ENCODE assay signal across 21 cellular contexts in the genomic region with DNA sequence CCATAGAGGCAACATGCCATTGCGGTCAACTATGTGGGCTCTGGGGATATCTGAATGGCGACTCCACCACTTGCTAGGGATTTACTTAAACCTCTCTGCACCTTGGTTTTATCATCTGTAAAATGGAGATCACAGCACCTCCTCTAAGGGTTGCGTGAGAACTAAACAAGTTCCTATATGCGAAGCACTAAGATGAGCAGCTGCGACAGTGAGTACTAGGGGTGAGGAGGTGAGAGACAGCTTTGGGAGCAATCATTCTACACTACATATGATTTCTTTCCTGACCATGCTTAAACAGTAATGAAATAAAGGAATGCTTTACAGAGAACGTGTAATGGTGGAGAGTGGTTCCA.
DNase-seq lines count a peak whose midpoint lies in the region; ATAC-seq and TF ChIP-seq lines count a peak whose summit lies in the region.
"Had no signal": no experiment of that assay in that cellular context is flagged by ENCODE, and none has a peak within 500 bp of the region (broad histone marks: within the 10 kb centered on the region; RNA-seq: fewer than 3 reads in every experiment).

No MANE protein-coding gene starts in this region.

- no peak overlapping the region for H2AK5ac ChIP-seq in mesenchymal stem cell (ENCODE audit: low read length, severe bottlenecking)

- no peaks in the 10 kb centered on the region for H3K9me2 ChIP-seq in SK-N-SH

- peaks cover 90% of the 10 kb centered on the region for H3K4me1 Mint-ChIP-seq in activated B cell treated with CpG ODN at 0.5 μM for 24 hours
- H3K4me1 Mint-ChIP-seq in stimulated activated naive B cell treated with anti-CD40 and anti-IgM and Interleukin-4, amounts not matched to agents 10 μg/mL and 1 μg/mL and 100 μg/mL, for 72 hours, result peaks cover 69 to 86% of the 10 kb centered on the region in 2 donors

- POLR2A ChIA-PET in SK-N-SH (lab: Yijun Ruan, JAX), result interaction anchor here (0.6 to 1.0 kb wide), 2 partner anchors 52 to 123 kb away, joined by 3 to 4 read pairs; no protein-coding TSS in a partner anchor
- POLR2A ChIA-PET in activated B cell treated with CpG ODN at 0.5 μM for 24 hours (lab: Charles Lee), result interaction anchor here (1.0 kb wide), 1 partner anchor 62 kb away, joined by 3 read pairs; a partner anchor contains a TSS

- no peaks in the 10 kb centered on the region for H3K27me3 ChIP-seq in SK-N-SH (ENCODE audit: insufficient read depth)
- H3K27me3 ChIP-seq in mesenchymal stem cell (ENCODE audit: control insufficient read depth in 1 of 2, insufficient read depth in 1 of 2, low read length in 2 of 2), result no peaks in the 10 kb centered on the region
- H3K27me3 ChIP-seq: MG63, upper lobe of left lung had no signal

- TF ChIP-seq RAD21 in SK-N-SH (IDR thresholded peaks at IDR 0.05; ENCODE audit: low read length), result no peak

- H3K79me2 ChIP-seq in SK-N-SH (ENCODE audit: insufficient read depth), result peaks cover 97% of the 10 kb centered on the region

- H3K36me3 ChIP-seq in SK-N-SH (replicated peaks in 1 of 2; ENCODE audit: control insufficient read depth in 1 of 2, insufficient read depth in 2 of 2, low read length in 1 of 2) (no peaks in the 10 kb centered on the region), mesenchymal stem cell (ENCODE audit: control insufficient read depth in 1 of 2, insufficient read depth in 2 of 2, low read depth in 1 of 2, low read length in 2 of 2) (peaks cover 0 to 5% of the 10 kb centered on the region in 2 experiments)
- H3K36me3 ChIP-seq: MG63, upper lobe of left lung had no signal

- H3K27ac ChIP-seq in SK-N-SH (ENCODE audit: low read depth in 2 of 2, low read length in 1 of 2) (peak overlapping the region in 1 of 2 experiments; percentile 67; a peak in 2 of 4 replicates), mesenchymal stem cell (ENCODE audit: low read length, poor library complexity, severe bottlenecking) (no peak overlapping the region)
- H3K27ac ChIP-seq: 22Rv1, upper lobe of left lung had no signal

- no peak overlapping the region for H3K14ac ChIP-seq in mesenchymal stem cell (ENCODE audit: low read length in 2 of 2)

- CTCF ChIA-PET in SK-N-SH (lab: Yijun Ruan, JAX) (interaction anchor here (1.2 to 1.3 kb wide), 2 partner anchors 38 to 58 kb away, joined by 3 read pairs; no protein-coding TSS in a partner anchor), activated B cell treated with CpG ODN at 0.5 μM for 24 hours (lab: Charles Lee) (no interaction called here)

- no peak overlapping the region for H3K4ac ChIP-seq in mesenchymal stem cell (ENCODE audit: low read depth in 1 of 2, low read length in 2 of 2)

- H2AFZ ChIP-seq in SK-N-SH (ENCODE audit: low read depth) (no peak overlapping the region), mesenchymal stem cell (ENCODE audit: low read depth, low read length) (no peak overlapping the region)

- H3K9ac ChIP-seq in SK-N-SH (no peak overlapping the region), mesenchymal stem cell (ENCODE audit: low read length) (peak overlapping the region; percentile 32)

- no peak overlapping the region for H4K91ac ChIP-seq in mesenchymal stem cell (ENCODE audit: low read length)

- H3K18ac ChIP-seq in mesenchymal stem cell (ENCODE audit: low read depth in 1 of 2, low read length in 2 of 2), result no peak overlapping the region

- no peak for DNase-seq in SK-N-SH
- no peak for DNase-seq in activated B cell treated with CpG ODN at 0.5 μM for 24 hours
- no peak for DNase-seq in mesenchymal stem cell
- no peak for DNase-seq in stimulated activated naive B cell treated with anti-CD40 and anti-IgM and Interleukin-4, amounts not matched to agents 10 μg/mL and 1 μg/mL and 100 μg/mL, for 72 hours
- DNase-seq in hippocampal formation (lab: John Stamatoyannopoulos, UW), result no peak
- DNase-seq: activated CD4-positive, CD25-positive, alpha-beta regulatory T cell treated with anti-CD3 and anti-CD28 coated beads, Interleukin-2, amount 50 U/mL, for 72 hours; AML-193; H9; left colon; MG63; NCI-H146; nucleus accumbens; PC-3; SIG-M5; stimulated activated CD4-positive, alpha-beta T cell treated with anti-CD3 and anti-CD28 coated beads, Interleukin-15, amount 100 ng/mL, for 24 hours; upper lobe of left lung had no signal

- peaks cover 99% of the 10 kb centered on the region for H4K20me1 ChIP-seq in SK-N-SH (ENCODE audit: insufficient read depth)

- H2BK120ac ChIP-seq in mesenchymal stem cell (ENCODE audit: low read depth, low read length), result no peak overlapping the region

- no peak overlapping the region for H3K4me3 Mint-ChIP-seq in activated B cell treated with CpG ODN at 0.5 μM for 24 hours
- no peak overlapping the region for H3K4me3 Mint-ChIP-seq in stimulated activated naive B cell treated with anti-CD40 and anti-IgM and Interleukin-4, amounts not matched to agents 10 μg/mL and 1 μg/mL and 100 μg/mL, for 72 hours
- H3K4me3 Mint-ChIP-seq: H9 had no signal

- TF ChIP-seq EP300 in SK-N-SH (IDR thresholded peaks at IDR 0.05; ENCODE audit: borderline replicate concordance in 1 of 2, low read depth in 1 of 2, low read length in 1 of 2), result no peak

- H3K27me3 Mint-ChIP-seq in activated B cell treated with CpG ODN at 0.5 μM for 24 hours, result no peaks in the 10 kb centered on the region
- no peaks in the 10 kb centered on the region for H3K27me3 Mint-ChIP-seq in stimulated activated naive B cell treated with anti-CD40 and anti-IgM and Interleukin-4, amounts not matched to agents 10 μg/mL and 1 μg/mL and 100 μg/mL, for 72 hours

- H2BK15ac ChIP-seq in mesenchymal stem cell (ENCODE audit: low read depth, poor library complexity, severe bottlenecking), result peak overlapping the region; percentile 32

- H4K8ac ChIP-seq in mesenchymal stem cell (ENCODE audit: low read length), result no peak overlapping the region

- intact Hi-C loops in activated B cell treated with CpG ODN at 0.5 μM for 24 hours (cut with micrococcal nuclease), result loop anchor here (2.0 to 5.0 kb wide), 2 partner anchors 38 to 60 kb away; no protein-coding TSS in a partner anchor

- H3K79me1 ChIP-seq in mesenchymal stem cell (replicated peaks; ENCODE audit: low read length, poor library complexity, severe bottlenecking), result peaks cover 12% of the 10 kb centered on the region

- ATAC-seq in SK-N-SH treated with all-trans-retinoic acid at 6 μM for 48 hours (no peak), activated B cell treated with CpG ODN at 0.5 μM for 24 hours (ENCODE audit: low read depth) (no peak), GM19467 (IDR thresholded peaks at IDR 0.05; ENCODE audit: unreplicated experiment) (no peak), HG03097 (IDR thresholded peaks at IDR 0.05; ENCODE audit: low FRiP score, unreplicated experiment) (no peak)
- ATAC-seq in stimulated activated naive B cell treated with anti-CD40 and anti-IgM and Interleukin-4, amounts not matched to agents 10 μg/mL and 1 μg/mL and 100 μg/mL, for 72 hours (replicated peaks), result no peak
- ATAC-seq: esophagus mucosa, left colon had no signal

- no peak overlapping the region for H2BK12ac ChIP-seq in mesenchymal stem cell (ENCODE audit: low read length in 2 of 2)

- H3K4me2 ChIP-seq in SK-N-SH, result peak overlapping the region; percentile 38; the same call in 1 of the 2 replicates
- H3K4me2 ChIP-seq in mesenchymal stem cell (ENCODE audit: low read length, poor library complexity, severe bottlenecking), result no peak overlapping the region

- peak overlapping the region; percentile 73 for H3K27ac Mint-ChIP-seq in activated B cell treated with CpG ODN at 0.5 μM for 24 hours
- H3K27ac Mint-ChIP-seq in stimulated activated naive B cell treated with anti-CD40 and anti-IgM and Interleukin-4, amounts not matched to agents 10 μg/mL and 1 μg/mL and 100 μg/mL, for 72 hours, result peak overlapping the region; percentile 96
- H3K27ac Mint-ChIP-seq: H9 had no signal

- TF ChIP-seq CTCF in SK-N-SH (IDR thresholded peaks at IDR 0.05), result no peak
- no peak for TF ChIP-seq CTCF in activated B cell treated with CpG ODN at 0.5 μM for 24 hours (IDR thresholded peaks at IDR 0.05)

- 95% methylated on average over 6 of the region's 6 CpGs for WGBS in SK-N-SH (ENCODE audit: low lambda C conversion rate)
- 97% methylated on average over 3 of the region's 6 CpGs for WGBS in mesenchymal stem cell

- H3K9me3 ChIP-seq in SK-N-SH (no peaks in the 10 kb centered on the region), mesenchymal stem cell (ENCODE audit: control insufficient read depth, low read length) (no peaks in the 10 kb centered on the region)
- H3K9me3 ChIP-seq: MG63, upper lobe of left lung had no signal

- no peaks in the 10 kb centered on the region for H3K9me3 Mint-ChIP-seq in activated B cell treated with CpG ODN at 0.5 μM for 24 hours
- peaks cover 0 to 3% of the 10 kb centered on the region in 2 donors for H3K9me3 Mint-ChIP-seq in stimulated activated naive B cell treated with anti-CD40 and anti-IgM and Interleukin-4, amounts not matched to agents 10 μg/mL and 1 μg/mL and 100 μg/mL, for 72 hours
- H3K9me3 Mint-ChIP-seq: H9 had no signal

- peaks cover 16% of the 10 kb centered on the region for H3F3A ChIP-seq in SK-N-SH (replicated peaks; ENCODE audit: insufficient read depth)

- no peak overlapping the region for H2BK5ac ChIP-seq in mesenchymal stem cell (ENCODE audit: low read depth, low read length, poor library complexity, severe bottlenecking)

- H3K4me1 ChIP-seq in SK-N-SH (ENCODE audit: control insufficient read depth in 1 of 2, insufficient read depth in 2 of 2, low read depth in 1 of 2, low read length in 1 of 2) (peaks cover 34 to 50% of the 10 kb centered on the region in 2 experiments), mesenchymal stem cell (ENCODE audit: control insufficient read depth, insufficient read depth, low read depth, low read length) (peaks cover 31% of the 10 kb centered on the region)

- H3K4me3 ChIP-seq in SK-N-SH (ENCODE audit: low read depth in 2 of 2, low read length in 1 of 2) (no peak overlapping the region), mesenchymal stem cell (ENCODE audit: insufficient read depth in 1 of 2, low read depth in 1 of 2, low read length in 2 of 2) (no peak overlapping the region)
- H3K4me3 ChIP-seq: MG63, upper lobe of left lung had no signal

- no peak overlapping the region for H3K23ac ChIP-seq in mesenchymal stem cell (ENCODE audit: low read length in 2 of 2)

- peaks cover 2% of the 10 kb centered on the region for H3K36me3 Mint-ChIP-seq in activated B cell treated with CpG ODN at 0.5 μM for 24 hours (ENCODE audit: low read depth)
- peaks cover 18 to 29% of the 10 kb centered on the region in 2 donors for H3K36me3 Mint-ChIP-seq in stimulated activated naive B cell treated with anti-CD40 and anti-IgM and Interleukin-4, amounts not matched to agents 10 μg/mL and 1 μg/mL and 100 μg/mL, for 72 hours

TF ChIP-seq in SK-N-SH, 30 proteins besides CTCF, POLR2A, EP300 and RAD21 (continues in another document):
- TF ChIP-seq TAF1 (IDR thresholded peaks at IDR 0.05; ENCODE audit: borderline replicate concordance, low read depth, low read length), result no peak
- no peak for TF ChIP-seq MXI1 (IDR thresholded peaks at IDR 0.05; ENCODE audit: low read depth, low read length)

TF ChIP-seq in SK-N-SH treated with all-trans-retinoic acid at 6 μM for 48 hours, 23 proteins besides CTCF, POLR2A, EP300 and RAD21 (continues in another document):
- TF ChIP-seq PPARA (CRISPR knock-in tag; IDR thresholded peaks at IDR 0.05; ENCODE audit: borderline replicate concordance), result no peak
